ENCODE assay signal across 22 cellular contexts in the genomic region with DNA sequence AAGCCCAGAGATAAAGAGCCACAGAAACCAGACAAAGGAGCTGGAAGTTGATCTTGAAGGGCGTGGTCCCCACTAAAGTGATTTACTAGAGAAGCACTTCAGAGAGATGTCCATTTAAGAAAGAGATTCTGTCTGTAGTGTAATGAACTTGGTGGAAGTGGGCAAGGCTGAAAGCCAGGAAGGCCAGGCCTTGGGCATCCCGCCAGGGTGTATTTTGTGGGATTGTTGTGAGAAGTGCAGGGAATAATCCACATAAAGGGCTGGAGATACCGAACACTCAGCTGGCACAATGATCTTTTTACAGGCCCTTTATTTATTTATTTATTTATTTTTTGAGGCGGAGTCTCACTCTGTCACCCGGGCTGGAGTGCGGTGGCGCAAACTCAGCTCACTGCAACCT.
"Had no signal": no experiment of that assay in that cellular context is flagged by ENCODE, and none has a peak within 500 bp of the region (broad histone marks: within the 10 kb centered on the region; RNA-seq: fewer than 3 reads in every experiment).

No MANE protein-coding gene starts in this region.

- H3K36me3 ChIP-seq: esophagus muscularis mucosa, gastroesophageal sphincter, heart left ventricle, left lung, pancreas, right atrium auricular region, stomach, thyroid gland had no signal

- H3K27me3 ChIP-seq: foreskin keratinocyte, heart left ventricle, hepatocyte, left lung, right atrium auricular region, thyroid gland had no signal

- H3K9me3 ChIP-seq: left lung, pancreas, right atrium auricular region, thyroid gland had no signal

- DNase-seq: dermis blood vessel endothelial cell; effector memory CD4-positive, alpha-beta T cell; foreskin keratinocyte; heart left ventricle; kidney; left lung; natural killer cell; occipital lobe; pancreas; stimulated activated CD4-positive, alpha-beta T cell treated with anti-CD3 and anti-CD28 coated beads, Interleukin-2, amount 100 ng/mL, for 24 hours; stimulated activated CD4-positive, alpha-beta T cell treated with anti-CD3 and anti-CD28 coated beads, Interleukin-4, amount 100 ng/mL, for 24 hours; stimulated activated naive CD4-positive, alpha-beta T cell treated with Interleukin-2 at 50 U/mL for 16 hours; stomach; thyroid gland had no signal

- H3K27ac ChIP-seq: coronary artery, esophagus muscularis mucosa, foreskin keratinocyte, gastroesophageal sphincter, heart left ventricle, hepatocyte, left lung, pancreas, right atrium auricular region, stomach, thyroid gland had no signal

- H3K4me3 ChIP-seq: coronary artery, esophagus muscularis mucosa, gastroesophageal sphincter, heart left ventricle, hepatocyte, left lung, pancreas, right atrium auricular region, smooth muscle cell, stomach, thyroid gland had no signal

- ATAC-seq: foreskin keratinocyte; gastroesophageal sphincter; heart left ventricle; left lung; natural killer cell; pancreas; sciatic nerve; stimulated activated effector memory CD8-positive, alpha-beta T cell treated with anti-CD3 and anti-CD28 coated beads, Interleukin-12 subunit alpha, Interleukin-12 subunit beta, amount 100 ng/mL, for 72 hours had no signal

- H3K4me1 ChIP-seq: esophagus muscularis mucosa, foreskin keratinocyte, gastroesophageal sphincter, heart left ventricle, left lung, pancreas, right atrium auricular region, stomach, thyroid gland had no signal
